Comparison of ENCODE assay signal across 21 cellular contexts in the genomic region with DNA sequence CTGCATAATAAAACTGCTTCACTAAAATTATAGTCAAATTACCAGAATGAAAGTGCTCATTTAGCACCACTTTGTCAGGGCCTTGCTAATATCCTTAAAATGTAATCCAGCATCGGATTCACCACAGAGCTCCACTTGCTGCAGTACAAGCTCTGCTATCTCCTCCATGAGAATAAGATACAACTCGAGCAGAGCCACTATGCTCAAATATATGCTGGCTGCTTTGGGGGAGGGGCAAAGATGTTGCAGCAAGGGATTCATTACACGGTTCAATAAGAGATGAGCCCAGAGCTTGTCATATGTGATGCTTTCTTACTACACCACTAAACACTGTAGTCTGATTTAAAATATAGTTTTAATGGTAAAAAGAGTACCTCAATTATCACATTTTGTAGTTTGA.
DNase-seq lines count a peak whose midpoint lies in the region; ATAC-seq and TF ChIP-seq lines count a peak whose summit lies in the region.
"Had no signal": no experiment of that assay in that cellular context is flagged by ENCODE, and none has a peak within 500 bp of the region (broad histone marks: within the 10 kb centered on the region; RNA-seq: fewer than 3 reads in every experiment).

No MANE protein-coding gene starts in this region.

- H3K9me2 ChIP-seq in GM23338 (ENCODE audit: insufficient read depth) (no peaks in the 10 kb centered on the region), neural cell (ENCODE audit: insufficient read depth, low read length) (no peaks in the 10 kb centered on the region)

- H3K4me1 ChIP-seq in GM23338 (ENCODE audit: insufficient read depth), result peaks cover 7% of the 10 kb centered on the region

- no peaks in the 10 kb centered on the region for H3K36me3 ChIP-seq in GM23338 (ENCODE audit: insufficient read depth)
- no peaks in the 10 kb centered on the region for H3K36me3 ChIP-seq in neural cell (ENCODE audit: insufficient read depth, low read length)
- H3K36me3 ChIP-seq: tibial nerve had no signal

- peak; percentile 41 for DNase-seq in GM23338 (ENCODE audit: low spot score)
- DNase-seq in NCI-H510A (lab: John Stamatoyannopoulos, UW), result peak; percentile 35
- DNase-seq in WTC11 (ENCODE audit: low spot score), result no peak
- no peak for DNase-seq in NCI-H226
- DNase-seq in activated CD8-positive, alpha-beta T cell treated with anti-CD3 and anti-CD28 coated beads, Interleukin-2, amount 10 ng/mL, durations not matched to agents 7 days and 5 days, result no peak
- no peak for DNase-seq in GM03348 (ENCODE audit: low spot score)
- DNase-seq: activated CD8-positive, alpha-beta T cell treated with anti-CD3 and anti-CD28 coated beads for 36 hours; activated naive CD8-positive, alpha-beta T cell treated with anti-CD3 and anti-CD28 coated beads, Interleukin-2, amount 50 U/mL, for 24 hours; DMS153; H7; mesenchymal stem cell; NCI-H1105; NCI-H748 treated with DMSO at 0.1 percent for 48 hours had no signal

- H3K9me3 Mint-ChIP-seq in GM23338 (no peaks in the 10 kb centered on the region), WTC11 (no peaks in the 10 kb centered on the region)
- no peaks in the 10 kb centered on the region for H3K9me3 Mint-ChIP-seq in activated CD8-positive, alpha-beta T cell treated with anti-CD3 and anti-CD28 coated beads, Interleukin-2, amount 10 ng/mL, durations not matched to agents 7 days and 5 days (ENCODE audit: insufficient read depth)
- H3K9me3 Mint-ChIP-seq: activated CD8-positive, alpha-beta T cell treated with anti-CD3 and anti-CD28 coated beads for 36 hours; activated naive CD8-positive, alpha-beta T cell treated with anti-CD3 and anti-CD28 coated beads, Interleukin-2, amount 50 U/mL, for 24 hours; natural killer cell treated with Interleukin-12 subunit alpha and Interleukin-12 subunit beta and Interleukin-15 and Interleukin-18, amount 100 ng/mL, for 72 hours; stimulated activated memory B cell treated with anti-CD40 and anti-IgM and Interleukin-4, amounts not matched to agents 10 μg/mL and 1 μg/mL and 100 μg/mL, for 72 hours had no signal

- CTCF ChIA-PET in WTC11 (lab: Charles Lee), result interaction anchor here (0.8 to 1.2 kb wide), 3 partner anchors 10 to 282 kb away, joined by 3 to 4 read pairs (median 3); no protein-coding TSS in a partner anchor
- CTCF ChIA-PET in activated CD8-positive, alpha-beta T cell treated with anti-CD3 and anti-CD28 coated beads, Interleukin-2, amount 10 ng/mL, durations not matched to agents 7 days and 5 days (lab: Charles Lee), result interaction anchor here (2.0 to 2.8 kb wide), 4 partner anchors 31 to 287 kb away, joined by 8 to 17 read pairs (median 11); no protein-coding TSS in a partner anchor

- H3F3A ChIP-seq in GM23338 (replicated peaks; ENCODE audit: low read depth), result no peaks in the 10 kb centered on the region
- H3F3A ChIP-seq in neural cell (ENCODE audit: insufficient read depth, low read length, poor library complexity, severe bottlenecking), result no peaks in the 10 kb centered on the region

- H3K27me3 ChIP-seq in GM23338 (ENCODE audit: insufficient read depth) (no peaks in the 10 kb centered on the region), neural cell (ENCODE audit: insufficient read depth, low read depth, low read length) (no peaks in the 10 kb centered on the region)
- H3K27me3 ChIP-seq: hepatocyte, tibial nerve had no signal

- H3K9ac ChIP-seq in neural cell (ENCODE audit: low read length), result peak overlapping the region; percentile 58
- H3K9ac ChIP-seq: KMS-11 had no signal

- POLR2A ChIA-PET in WTC11 (lab: Charles Lee), result no interaction called here
- POLR2A ChIA-PET in activated CD8-positive, alpha-beta T cell treated with anti-CD3 and anti-CD28 coated beads, Interleukin-2, amount 10 ng/mL, durations not matched to agents 7 days and 5 days (lab: Charles Lee), result no interaction called here

- no peaks in the 10 kb centered on the region for H3K9me3 ChIP-seq in neural cell (ENCODE audit: low read length)
- H3K9me3 ChIP-seq: tibial nerve had no signal

- H3K27me3 Mint-ChIP-seq in GM23338 (ENCODE audit: insufficient read depth, low read depth, poor library complexity) (peaks cover 2% of the 10 kb centered on the region), WTC11 (ENCODE audit: low read depth) (no peaks in the 10 kb centered on the region)
- no peaks in the 10 kb centered on the region for H3K27me3 Mint-ChIP-seq in activated CD8-positive, alpha-beta T cell treated with anti-CD3 and anti-CD28 coated beads, Interleukin-2, amount 10 ng/mL, durations not matched to agents 7 days and 5 days (ENCODE audit: low read depth)
- H3K27me3 Mint-ChIP-seq: activated CD8-positive, alpha-beta T cell treated with anti-CD3 and anti-CD28 coated beads for 36 hours; activated naive CD8-positive, alpha-beta T cell treated with anti-CD3 and anti-CD28 coated beads, Interleukin-2, amount 50 U/mL, for 24 hours; natural killer cell treated with Interleukin-12 subunit alpha and Interleukin-12 subunit beta and Interleukin-15 and Interleukin-18, amount 100 ng/mL, for 72 hours; stimulated activated memory B cell treated with anti-CD40 and anti-IgM and Interleukin-4, amounts not matched to agents 10 μg/mL and 1 μg/mL and 100 μg/mL, for 72 hours had no signal

- H3K27ac Mint-ChIP-seq in GM23338 (no peak overlapping the region), WTC11 (peak overlapping the region; percentile 66)
- no peak overlapping the region for H3K27ac Mint-ChIP-seq in activated CD8-positive, alpha-beta T cell treated with anti-CD3 and anti-CD28 coated beads, Interleukin-2, amount 10 ng/mL, durations not matched to agents 7 days and 5 days
- H3K27ac Mint-ChIP-seq: activated CD8-positive, alpha-beta T cell treated with anti-CD3 and anti-CD28 coated beads for 36 hours; activated naive CD8-positive, alpha-beta T cell treated with anti-CD3 and anti-CD28 coated beads, Interleukin-2, amount 50 U/mL, for 24 hours; natural killer cell treated with Interleukin-12 subunit alpha and Interleukin-12 subunit beta and Interleukin-15 and Interleukin-18, amount 100 ng/mL, for 72 hours; stimulated activated memory B cell treated with anti-CD40 and anti-IgM and Interleukin-4, amounts not matched to agents 10 μg/mL and 1 μg/mL and 100 μg/mL, for 72 hours had no signal

- no peak overlapping the region for H3K4me3 ChIP-seq in GM23338
- H3K4me3 ChIP-seq in neural cell (ENCODE audit: low read length), result peak overlapping the region; percentile 64
- H3K4me3 ChIP-seq: hepatocyte, tibial nerve had no signal

- H3K27ac ChIP-seq in GM23338 (ENCODE audit: low read depth) (no peak overlapping the region), neural cell (ENCODE audit: low read length) (peak overlapping the region; percentile 84)
- H3K27ac ChIP-seq: C4-2B, hepatocyte, KMS-11, tibial nerve, VCaP had no signal

- H3K36me3 Mint-ChIP-seq in GM23338 (ENCODE audit: low read depth) (no peaks in the 10 kb centered on the region), WTC11 (no peaks in the 10 kb centered on the region)
- H3K36me3 Mint-ChIP-seq in activated CD8-positive, alpha-beta T cell treated with anti-CD3 and anti-CD28 coated beads, Interleukin-2, amount 10 ng/mL, durations not matched to agents 7 days and 5 days (ENCODE audit: low read depth), result no peaks in the 10 kb centered on the region
- H3K36me3 Mint-ChIP-seq: natural killer cell treated with Interleukin-12 subunit alpha and Interleukin-12 subunit beta and Interleukin-15 and Interleukin-18, amount 100 ng/mL, for 72 hours; stimulated activated memory B cell treated with anti-CD40 and anti-IgM and Interleukin-4, amounts not matched to agents 10 μg/mL and 1 μg/mL and 100 μg/mL, for 72 hours had no signal

- H3K79me2 ChIP-seq in GM23338 (replicated peaks; ENCODE audit: insufficient read depth), result peaks cover 97% of the 10 kb centered on the region
- peaks cover 44% of the 10 kb centered on the region for H3K79me2 ChIP-seq in neural cell (replicated peaks; ENCODE audit: insufficient read depth, low read length)

- no peak overlapping the region for H2AFZ ChIP-seq in GM23338
- peak overlapping the region; percentile 65 for H2AFZ ChIP-seq in neural cell (ENCODE audit: low read depth, low read length)
- H2AFZ ChIP-seq: hepatocyte had no signal

- TF ChIP-seq CTCF in GM23338 (conservative IDR thresholded peaks at IDR 0.05; ENCODE audit: low read depth in 2 of 2) (no peak), WTC11 (IDR thresholded peaks at IDR 0.05) (no peak), neural cell (IDR thresholded peaks at IDR 0.05; ENCODE audit: poor library complexity, severe bottlenecking) (no peak)

- peaks cover 19% of the 10 kb centered on the region for H4K20me1 ChIP-seq in GM23338 (replicated peaks; ENCODE audit: insufficient read depth)
- no peaks in the 10 kb centered on the region for H4K20me1 ChIP-seq in neural cell (ENCODE audit: insufficient read depth)

- no peak for TF ChIP-seq EP300 in neural cell (conservative IDR thresholded peaks at IDR 0.05; ENCODE audit: poor library complexity, severe bottlenecking)

- peak; percentile 41; the same call in 2 of the 3 replicates for ATAC-seq in GM23338
- ATAC-seq in WTC11, result peak; percentile 34; the same call in 1 of the 2 replicates
- no peak for ATAC-seq in activated CD8-positive, alpha-beta T cell treated with anti-CD3 and anti-CD28 coated beads, Interleukin-2, amount 10 ng/mL, durations not matched to agents 7 days and 5 days
- ATAC-seq: activated CD8-positive, alpha-beta T cell treated with anti-CD3 and anti-CD28 coated beads for 36 hours; activated naive CD8-positive, alpha-beta T cell treated with anti-CD3 and anti-CD28 coated beads, Interleukin-2, amount 50 U/mL, for 24 hours; natural killer cell treated with Interleukin-12 subunit alpha and Interleukin-12 subunit beta and Interleukin-15 and Interleukin-18, amount 100 ng/mL, for 72 hours; stimulated activated memory B cell treated with anti-CD40 and anti-IgM and Interleukin-4, amounts not matched to agents 10 μg/mL and 1 μg/mL and 100 μg/mL, for 72 hours had no signal

- H3K4me3 Mint-ChIP-seq in GM23338 (no peak overlapping the region), WTC11 (no peak overlapping the region)
- H3K4me3 Mint-ChIP-seq in activated CD8-positive, alpha-beta T cell treated with anti-CD3 and anti-CD28 coated beads, Interleukin-2, amount 10 ng/mL, durations not matched to agents 7 days and 5 days, result no peak overlapping the region
- H3K4me3 Mint-ChIP-seq: activated CD8-positive, alpha-beta T cell treated with anti-CD3 and anti-CD28 coated beads for 36 hours; activated naive CD8-positive, alpha-beta T cell treated with anti-CD3 and anti-CD28 coated beads, Interleukin-2, amount 50 U/mL, for 24 hours; natural killer cell treated with Interleukin-12 subunit alpha and Interleukin-12 subunit beta and Interleukin-15 and Interleukin-18, amount 100 ng/mL, for 72 hours; stimulated activated memory B cell treated with anti-CD40 and anti-IgM and Interleukin-4, amounts not matched to agents 10 μg/mL and 1 μg/mL and 100 μg/mL, for 72 hours had no signal

- TF ChIP-seq RAD21 in neural cell (conservative IDR thresholded peaks at IDR 0.05), result peak; percentile 31

- H3K4me1 Mint-ChIP-seq in GM23338, result peaks cover 18% of the 10 kb centered on the region; the same call in 2 of the 3 replicates
- H3K4me1 Mint-ChIP-seq in WTC11, result peaks cover 47% of the 10 kb centered on the region
- H3K4me1 Mint-ChIP-seq in activated CD8-positive, alpha-beta T cell treated with anti-CD3 and anti-CD28 coated beads, Interleukin-2, amount 10 ng/mL, durations not matched to agents 7 days and 5 days (ENCODE audit: low read depth), result peaks cover 8% of the 10 kb centered on the region

- H3K4me2 ChIP-seq in GM23338 (no peak overlapping the region), neural cell (ENCODE audit: low read length) (peak overlapping the region; percentile 84)
- H3K4me2 ChIP-seq: hepatocyte, KMS-11 had no signal

Comparison
In these comparisons a context has a peak if more than half of its experiments do, and no peak if none do; other contexts are left out.
1. DNase-seq: peak in GM23338 (single experiment) and NCI-H510A (single experiment); none in WTC11 (single experiment), NCI-H226 (single experiment), activated CD8-positive, alpha-beta T cell treated with anti-CD3 and anti-CD28 coated beads, Interleukin-2, amount 10 ng/mL, durations not matched to agents 7 days and 5 days (single experiment) and GM03348 (single experiment).